Comparison of ENCODE assay signal across 19 cellular contexts in the genomic region with DNA sequence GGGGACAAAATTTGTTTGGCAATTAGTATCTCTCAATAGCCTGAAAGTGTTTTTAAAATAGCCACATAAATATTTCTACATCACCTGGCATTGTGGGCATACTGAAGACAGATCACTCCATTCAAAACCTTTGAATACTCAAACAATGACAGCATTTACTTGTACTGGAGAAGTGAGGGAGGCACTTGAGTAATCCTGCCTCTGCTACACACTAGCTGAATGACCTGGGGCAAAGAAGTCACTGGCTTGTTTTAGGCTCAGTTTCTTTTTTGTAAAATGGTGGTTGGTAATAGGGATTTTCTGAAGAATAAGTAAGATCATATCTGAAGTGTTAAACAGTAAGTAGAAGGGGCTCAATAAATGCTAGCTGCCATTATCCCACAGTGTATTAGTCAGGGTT. TPM values are rescaled to one million over a fixed set of nuclear protein-coding genes. Genes with fewer than 3 reads are reported as not detected.
"Had no signal": no experiment of that assay in that cellular context is flagged by ENCODE, and none has a peak within 500 bp of the region (broad histone marks: within the 10 kb centered on the region; RNA-seq: fewer than 3 reads in every experiment).

No MANE protein-coding gene starts in this region.

- H3K4me3 ChIP-seq: adrenal gland, colonic mucosa, esophagus squamous epithelium, psoas muscle, right lobe of liver, transverse colon had no signal

- DNase-seq: activated naive CD4-positive, alpha-beta T cell treated with anti-CD3 and anti-CD28 coated beads, Interleukin-2, amount 50 U/mL, for 16 hours; activated T-cell treated with anti-CD3 and anti-CD28 coated beads, Interleukin-2, amount 50 U/mL, for 24 hours; adrenal gland; central memory CD4-positive, alpha-beta T cell; colonic mucosa; esophagus squamous epithelium; glutamatergic neuron; hypothalamus; left ventricle myocardium superior; mesenchymal stem cell; psoas muscle; right lobe of liver; stimulated activated naive CD8-positive, alpha-beta T cell treated with anti-CD3 and anti-CD28 coated beads, Interleukin-15, Interleukin-2, amounts not matched to agents 100 U/mL and 50 U/mL, for 24 hours; T-helper 2 cell; transverse colon had no signal

- H3K9me3 Mint-ChIP-seq: activated T-cell treated with anti-CD3 and anti-CD28 coated beads, Interleukin-2, amount 50 U/mL, for 24 hours; nephron had no signal

- H3K9me3 ChIP-seq: adrenal gland, colonic mucosa, esophagus squamous epithelium, psoas muscle, right lobe of liver, transverse colon had no signal

- H3K4me1 ChIP-seq: adrenal gland, colonic mucosa, esophagus squamous epithelium, psoas muscle, right lobe of liver, transverse colon had no signal

- H3K36me3 ChIP-seq: adrenal gland, colonic mucosa, esophagus squamous epithelium, right lobe of liver, transverse colon had no signal

- H3K27me3 ChIP-seq: colonic mucosa, esophagus squamous epithelium, right lobe of liver, transverse colon had no signal

- H3K27ac Mint-ChIP-seq: activated T-cell treated with anti-CD3 and anti-CD28 coated beads, Interleukin-2, amount 50 U/mL, for 24 hours; nephron had no signal

- H3K4me3 Mint-ChIP-seq: activated T-cell treated with anti-CD3 and anti-CD28 coated beads, Interleukin-2, amount 50 U/mL, for 24 hours; nephron had no signal

- H3K4me1 Mint-ChIP-seq: nephron had no signal

- H3K27ac ChIP-seq: adrenal gland, colonic mucosa, esophagus squamous epithelium, psoas muscle, right lobe of liver, transverse colon had no signal

- ATAC-seq: psoas muscle; right lobe of liver; stimulated activated naive CD8-positive, alpha-beta T cell treated with anti-CD3 and anti-CD28 coated beads, Interleukin-15, Interleukin-2, amounts not matched to agents 100 U/mL and 50 U/mL, for 24 hours had no signal

RNA-seq across cellular contexts. Expression of a gene that starts 31.2 kb away (rescaled TPM):
- total RNA-seq: fibroblast of villous mesenchyme, kidney epithelial cell, osteocyte, transverse colon had no signal
